Comparison of ENCODE assay signal across 1 cellular context in genomic region chr6:125787791-125788190, GRCh38.
TF ChIP-seq lines count a peak whose summit lies in the region.

No MANE protein-coding gene starts in this region.

TF ChIP-seq in GM23338, 12 proteins besides CTCF, POLR2A, EP300 and RAD21 (continued from another document):
- TF ChIP-seq EZH2phosphoT487 (IDR thresholded peaks at IDR 0.05; ENCODE audit: unreplicated experiment) (no peak), ETS1 (IDR thresholded peaks at IDR 0.05) (no peak), ZNF462 (CRISPR knock-in tag; IDR thresholded peaks at IDR 0.05) (no peak), EZH2 (IDR thresholded peaks at IDR 0.05; ENCODE audit: low read depth, unreplicated experiment) (no peak), ZNF114 (CRISPR knock-in tag; IDR thresholded peaks at IDR 0.05) (no peak), STAT1 (IDR thresholded peaks at IDR 0.05; ENCODE audit: unreplicated experiment) (no peak)
TF ChIP-seq in GM23338: peak in this region for 0.
